Comparison of ENCODE assay signal across 1 cellular context in genomic region chr21:39312112-39313041, GRCh38.
A peak's percentile ranks its signal among the peaks of the same experiment; 100 is the strongest.
TF ChIP-seq lines count a peak whose summit lies in the region.

No MANE protein-coding gene starts in this region.

TF ChIP-seq in HepG2, 621 proteins besides CTCF, POLR2A, EP300 and RAD21 (continued from another document and continues in another):
- TF ChIP-seq, protein P1, sequence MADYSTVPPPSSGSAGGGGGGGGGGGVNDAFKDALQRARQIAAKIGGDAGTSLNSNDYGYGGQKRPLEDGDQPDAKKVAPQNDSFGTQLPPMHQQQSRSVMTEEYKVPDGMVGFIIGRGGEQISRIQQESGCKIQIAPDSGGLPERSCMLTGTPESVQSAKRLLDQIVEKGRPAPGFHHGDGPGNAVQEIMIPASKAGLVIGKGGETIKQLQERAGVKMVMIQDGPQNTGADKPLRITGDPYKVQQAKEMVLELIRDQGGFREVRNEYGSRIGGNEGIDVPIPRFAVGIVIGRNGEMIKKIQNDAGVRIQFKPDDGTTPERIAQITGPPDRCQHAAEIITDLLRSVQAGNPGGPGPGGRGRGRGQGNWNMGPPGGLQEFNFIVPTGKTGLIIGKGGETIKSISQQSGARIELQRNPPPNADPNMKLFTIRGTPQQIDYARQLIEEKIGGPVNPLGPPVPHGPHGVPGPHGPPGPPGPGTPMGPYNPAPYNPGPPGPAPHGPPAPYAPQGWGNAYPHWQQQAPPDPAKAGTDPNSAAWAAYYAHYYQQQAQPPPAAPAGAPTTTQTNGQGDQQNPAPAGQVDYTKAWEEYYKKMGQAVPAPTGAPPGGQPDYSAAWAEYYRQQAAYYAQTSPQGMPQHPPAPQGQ (CRISPR knock-in tag; IDR thresholded peaks at IDR 0.05; ENCODE audit: borderline replicate concordance): no peak
- TF ChIP-seq HOXA7 (CRISPR knock-in tag; IDR thresholded peaks at IDR 0.05): no peak
- peak; percentile 77; the same call in 1 of the 2 replicates for TF ChIP-seq HMGXB3 (CRISPR knock-in tag; IDR thresholded peaks at IDR 0.05; ENCODE audit: borderline replicate concordance)
- peak; percentile 63; the same call in 1 of the 2 replicates for TF ChIP-seq ZNF740 (CRISPR knock-in tag; IDR thresholded peaks at IDR 0.05)
- TF ChIP-seq MYC (CRISPR knock-in tag; IDR thresholded peaks at IDR 0.05; ENCODE audit: borderline replicate concordance): no peak; the same call in 1 of the 2 replicates
- no peak for TF ChIP-seq RERE (CRISPR knock-in tag; IDR thresholded peaks at IDR 0.05; ENCODE audit: low read depth)
- TF ChIP-seq GABPB1 (CRISPR knock-in tag; IDR thresholded peaks at IDR 0.05): peak; percentile 71
- peak; percentile 50 for TF ChIP-seq SP5 (CRISPR knock-in tag; IDR thresholded peaks at IDR 0.05; ENCODE audit: borderline replicate concordance, low read depth)
- TF ChIP-seq ZNF777 (CRISPR knock-in tag; IDR thresholded peaks at IDR 0.05): no peak
- TF ChIP-seq ZNF530 (CRISPR knock-in tag; IDR thresholded peaks at IDR 0.05; ENCODE audit: low read depth): no peak
- 0 out of 2 replicates have a peak, but pooled peaks have one; percentile 24 for TF ChIP-seq ZBTB7B (CRISPR knock-in tag; IDR thresholded peaks at IDR 0.05)
- TF ChIP-seq KDM5A (IDR thresholded peaks at IDR 0.05; ENCODE audit: borderline replicate concordance, low read length): peak; percentile 77
- TF ChIP-seq THAP11 (CRISPR knock-in tag; IDR thresholded peaks at IDR 0.05): peak; percentile 49; the same call in 1 of the 2 replicates
- no peak for TF ChIP-seq ZNF431 (CRISPR knock-in tag; IDR thresholded peaks at IDR 0.05; ENCODE audit: borderline replicate concordance, low read depth)
- no peak for TF ChIP-seq THYN1 (CRISPR knock-in tag; IDR thresholded peaks at IDR 0.05; ENCODE audit: borderline replicate concordance, low read depth)
- no peak for TF ChIP-seq ZNF251 (CRISPR knock-in tag; IDR thresholded peaks at IDR 0.05)
- no peak for TF ChIP-seq CBFB (CRISPR knock-in tag; IDR thresholded peaks at IDR 0.05)
- TF ChIP-seq FOXK1 (CRISPR knock-in tag; IDR thresholded peaks at IDR 0.05; ENCODE audit: borderline replicate concordance, low read depth): peak; percentile 43; the same call in 1 of the 2 replicates
- TF ChIP-seq ZFP36 (IDR thresholded peaks at IDR 0.05; ENCODE audit: borderline replicate concordance, low read depth, low read length, partially characterized antibody): no peak
- TF ChIP-seq, protein P2, sequence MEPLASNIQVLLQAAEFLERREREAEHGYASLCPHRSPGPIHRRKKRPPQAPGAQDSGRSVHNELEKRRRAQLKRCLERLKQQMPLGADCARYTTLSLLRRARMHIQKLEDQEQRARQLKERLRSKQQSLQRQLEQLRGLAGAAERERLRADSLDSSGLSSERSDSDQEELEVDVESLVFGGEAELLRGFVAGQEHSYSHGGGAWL (CRISPR knock-in tag; IDR thresholded peaks at IDR 0.05): no peak
- peak; percentile 86 for TF ChIP-seq SP4 (CRISPR knock-in tag; IDR thresholded peaks at IDR 0.05)
- TF ChIP-seq SPEN (CRISPR knock-in tag; IDR thresholded peaks at IDR 0.05; ENCODE audit: low read depth): no peak
- TF ChIP-seq BHLHE40 (IDR thresholded peaks at IDR 0.05; ENCODE audit: low read length): no peak
- no peak for TF ChIP-seq JUN (CRISPR knock-in tag; IDR thresholded peaks at IDR 0.05)
- TF ChIP-seq ZNF703 (CRISPR knock-in tag; IDR thresholded peaks at IDR 0.05; ENCODE audit: borderline replicate concordance): no peak
- TF ChIP-seq RCOR2 (CRISPR knock-in tag; IDR thresholded peaks at IDR 0.05): no peak
- peak; percentile 93 for TF ChIP-seq NFYC (CRISPR knock-in tag; IDR thresholded peaks at IDR 0.05)
- no peak for TF ChIP-seq ZBTB44 (CRISPR knock-in tag; IDR thresholded peaks at IDR 0.05)
- TF ChIP-seq ZNF335 (CRISPR knock-in tag; IDR thresholded peaks at IDR 0.05): no peak
- TF ChIP-seq TBX3 (IDR thresholded peaks at IDR 0.05; ENCODE audit: borderline replicate concordance): peak; percentile 58; the same call in 1 of the 2 replicates
- TF ChIP-seq ZNF20 (CRISPR knock-in tag; IDR thresholded peaks at IDR 0.05): no peak
- TF ChIP-seq XRCC5 (optimal IDR thresholded peaks at IDR 0.05; ENCODE audit: low read length): peak; percentile 53
- TF ChIP-seq HES4 (CRISPR knock-in tag; IDR thresholded peaks at IDR 0.05; ENCODE audit: borderline replicate concordance): no peak
- TF ChIP-seq RBFOX2 (IDR thresholded peaks at IDR 0.05; ENCODE audit: low read depth, low read length): 0 out of 2 replicates have a peak, but pooled peaks have one; percentile 52
- TF ChIP-seq ARHGAP35 (CRISPR knock-in tag; IDR thresholded peaks at IDR 0.05; ENCODE audit: borderline replicate concordance): no peak
- TF ChIP-seq ZNF138 (CRISPR knock-in tag; IDR thresholded peaks at IDR 0.05; ENCODE audit: low read depth): no peak
- TF ChIP-seq, protein P3, sequence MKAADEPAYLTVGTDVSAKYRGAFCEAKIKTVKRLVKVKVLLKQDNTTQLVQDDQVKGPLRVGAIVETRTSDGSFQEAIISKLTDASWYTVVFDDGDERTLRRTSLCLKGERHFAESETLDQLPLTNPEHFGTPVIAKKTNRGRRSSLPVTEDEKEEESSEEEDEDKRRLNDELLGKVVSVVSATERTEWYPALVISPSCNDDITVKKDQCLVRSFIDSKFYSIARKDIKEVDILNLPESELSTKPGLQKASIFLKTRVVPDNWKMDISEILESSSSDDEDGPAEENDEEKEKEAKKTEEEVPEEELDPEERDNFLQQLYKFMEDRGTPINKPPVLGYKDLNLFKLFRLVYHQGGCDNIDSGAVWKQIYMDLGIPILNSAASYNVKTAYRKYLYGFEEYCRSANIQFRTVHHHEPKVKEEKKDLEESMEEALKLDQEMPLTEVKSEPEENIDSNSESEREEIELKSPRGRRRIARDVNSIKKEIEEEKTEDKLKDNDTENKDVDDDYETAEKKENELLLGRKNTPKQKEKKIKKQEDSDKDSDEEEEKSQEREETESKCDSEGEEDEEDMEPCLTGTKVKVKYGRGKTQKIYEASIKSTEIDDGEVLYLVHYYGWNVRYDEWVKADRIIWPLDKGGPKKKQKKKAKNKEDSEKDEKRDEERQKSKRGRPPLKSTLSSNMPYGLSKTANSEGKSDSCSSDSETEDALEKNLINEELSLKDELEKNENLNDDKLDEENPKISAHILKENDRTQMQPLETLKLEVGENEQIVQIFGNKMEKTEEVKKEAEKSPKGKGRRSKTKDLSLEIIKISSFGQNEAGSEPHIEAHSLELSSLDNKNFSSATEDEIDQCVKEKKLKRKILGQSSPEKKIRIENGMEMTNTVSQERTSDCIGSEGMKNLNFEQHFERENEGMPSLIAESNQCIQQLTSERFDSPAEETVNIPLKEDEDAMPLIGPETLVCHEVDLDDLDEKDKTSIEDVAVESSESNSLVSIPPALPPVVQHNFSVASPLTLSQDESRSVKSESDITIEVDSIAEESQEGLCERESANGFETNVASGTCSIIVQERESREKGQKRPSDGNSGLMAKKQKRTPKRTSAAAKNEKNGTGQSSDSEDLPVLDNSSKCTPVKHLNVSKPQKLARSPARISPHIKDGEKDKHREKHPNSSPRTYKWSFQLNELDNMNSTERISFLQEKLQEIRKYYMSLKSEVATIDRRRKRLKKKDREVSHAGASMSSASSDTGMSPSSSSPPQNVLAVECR (CRISPR knock-in tag; IDR thresholded peaks at IDR 0.05; ENCODE audit: borderline replicate concordance): peak; percentile 55; the same call in 1 of the 2 replicates
- TF ChIP-seq, protein P4, sequence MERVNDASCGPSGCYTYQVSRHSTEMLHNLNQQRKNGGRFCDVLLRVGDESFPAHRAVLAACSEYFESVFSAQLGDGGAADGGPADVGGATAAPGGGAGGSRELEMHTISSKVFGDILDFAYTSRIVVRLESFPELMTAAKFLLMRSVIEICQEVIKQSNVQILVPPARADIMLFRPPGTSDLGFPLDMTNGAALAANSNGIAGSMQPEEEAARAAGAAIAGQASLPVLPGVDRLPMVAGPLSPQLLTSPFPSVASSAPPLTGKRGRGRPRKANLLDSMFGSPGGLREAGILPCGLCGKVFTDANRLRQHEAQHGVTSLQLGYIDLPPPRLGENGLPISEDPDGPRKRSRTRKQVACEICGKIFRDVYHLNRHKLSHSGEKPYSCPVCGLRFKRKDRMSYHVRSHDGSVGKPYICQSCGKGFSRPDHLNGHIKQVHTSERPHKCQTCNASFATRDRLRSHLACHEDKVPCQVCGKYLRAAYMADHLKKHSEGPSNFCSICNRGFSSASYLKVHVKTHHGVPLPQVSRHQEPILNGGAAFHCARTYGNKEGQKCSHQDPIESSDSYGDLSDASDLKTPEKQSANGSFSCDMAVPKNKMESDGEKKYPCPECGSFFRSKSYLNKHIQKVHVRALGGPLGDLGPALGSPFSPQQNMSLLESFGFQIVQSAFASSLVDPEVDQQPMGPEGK (CRISPR knock-in tag; IDR thresholded peaks at IDR 0.05): peak; percentile 92
- TF ChIP-seq ZKSCAN8 (CRISPR knock-in tag; IDR thresholded peaks at IDR 0.05; ENCODE audit: borderline replicate concordance): no peak
- TF ChIP-seq RFXAP (CRISPR knock-in tag; IDR thresholded peaks at IDR 0.05; ENCODE audit: borderline replicate concordance): peak; percentile 72
